In genomic region chr10:110562348-110562747, GRCh38 we compare ENCODE assay signal across 12 cellular contexts. TPM values are rescaled to one million over a fixed set of nuclear protein-coding genes. Genes with fewer than 3 reads are reported as not detected.
DNase-seq lines count a peak whose midpoint lies in the region; ATAC-seq and TF ChIP-seq lines count a peak whose summit lies in the region.
"Had no signal": no experiment of that assay in that cellular context is flagged by ENCODE, and none has a peak within 500 bp of the region (broad histone marks: within the 10 kb centered on the region; RNA-seq: fewer than 3 reads in every experiment).

No MANE protein-coding gene starts in this region.

- H3K27me3 Mint-ChIP-seq in neural progenitor cell (ENCODE audit: insufficient read depth, low read depth), result no peaks in the 10 kb centered on the region

- H4K20me1 ChIP-seq in neural progenitor cell (ENCODE audit: low read depth), result no peaks in the 10 kb centered on the region

- H3K27ac Mint-ChIP-seq in neural progenitor cell, result no peak overlapping the region
- H3K27ac Mint-ChIP-seq: B cell; CD4-positive, alpha-beta T cell; H9 had no signal

- H3K27ac ChIP-seq in neural progenitor cell, result no peak overlapping the region
- H3K27ac ChIP-seq: C4-2B had no signal

- no peak for ATAC-seq in GM21737 (IDR thresholded peaks at IDR 0.05; ENCODE audit: unreplicated experiment)

- H3K9me3 ChIP-seq in BE2C, result no peaks in the 10 kb centered on the region
- H3K9me3 ChIP-seq in neural progenitor cell (ENCODE audit: low read depth), result no peaks in the 10 kb centered on the region
- H3K9me3 ChIP-seq: Caco-2 had no signal

- H3K4me3 Mint-ChIP-seq in neural progenitor cell, result no peak overlapping the region
- H3K4me3 Mint-ChIP-seq: B cell; CD4-positive, alpha-beta T cell; H9 had no signal

- TF ChIP-seq CTCF in BE2C (IDR thresholded peaks at IDR 0.05; ENCODE audit: low read depth, low read length) (no peak), neural progenitor cell (IDR thresholded peaks at IDR 0.05) (no peak), GM10266 (IDR thresholded peaks at IDR 0.05; ENCODE audit: control insufficient read depth, insufficient read depth, low read depth, missing control alignments) (no peak)

- H3K4me1 ChIP-seq in BE2C, result peaks cover 11% of the 10 kb centered on the region
- H3K4me1 ChIP-seq in neural progenitor cell, result no peaks in the 10 kb centered on the region

- H3K79me2 ChIP-seq in neural progenitor cell (ENCODE audit: low read depth), result no peaks in the 10 kb centered on the region

- H3K4me3 ChIP-seq in BE2C (ENCODE audit: low read depth, low read length), result no peak overlapping the region
- H3K4me3 ChIP-seq in neural progenitor cell, result no peak overlapping the region

- no peak overlapping the region for H3K9ac ChIP-seq in neural progenitor cell

- H3K9me3 Mint-ChIP-seq in neural progenitor cell, result no peaks in the 10 kb centered on the region
- H3K9me3 Mint-ChIP-seq: CD4-positive, alpha-beta T cell; H9 had no signal

- H3K4me1 Mint-ChIP-seq in neural progenitor cell, result peaks cover 24% of the 10 kb centered on the region

- H3K36me3 ChIP-seq in BE2C, result no peaks in the 10 kb centered on the region
- H3K36me3 ChIP-seq in neural progenitor cell, result no peaks in the 10 kb centered on the region

- H3K4me2 ChIP-seq in neural progenitor cell, result no peak overlapping the region

- peaks cover 15% of the 10 kb centered on the region for H3F3A ChIP-seq in neural progenitor cell (ENCODE audit: low read depth)

- H2AFZ ChIP-seq in neural progenitor cell (replicated peaks), result no peak overlapping the region

- H3K27me3 ChIP-seq in BE2C (no peaks in the 10 kb centered on the region), neural progenitor cell (no peaks in the 10 kb centered on the region)

- DNase-seq in BE2C (peak; percentile 17), NCI-H82 (lab: John Stamatoyannopoulos, UW) (peak; percentile 69), SK-N-DZ (ENCODE audit: low spot score) (peak; percentile 64), neural progenitor cell (ENCODE audit: low spot score) (peak; percentile 43), GM10266 (ENCODE audit: extremely low spot score) (no peak)
- DNase-seq: Caco-2; CD4-positive, alpha-beta T cell; GOT3; H9 had no signal

- no peaks in the 10 kb centered on the region for H3K36me3 Mint-ChIP-seq in neural progenitor cell

RNA-seq across cellular contexts. Expression of gene SMC3, which starts 5.1 kb away (rescaled TPM):
- polyA plus RNA-seq in BE2C (2012; ENCODE audit: insufficient read depth, insufficient read length, low read depth), result 42.9 TPM
- polyA plus RNA-seq in SK-N-DZ (2014; cell fraction: cytosol; rRNA removed), result 89.6 and 93.7 TPM in 2 replicates
- 61.8 and 76.4 TPM in 2 replicates for polyA plus RNA-seq in SK-N-DZ (2014; cell fraction: nucleus; rRNA removed)
- total RNA-seq in neural progenitor cell (ENCODE audit: low replicate concordance), result 72.0 and 109 TPM in 2 replicates
